1 cellular context compared by ENCODE assay signal in the genomic region with DNA sequence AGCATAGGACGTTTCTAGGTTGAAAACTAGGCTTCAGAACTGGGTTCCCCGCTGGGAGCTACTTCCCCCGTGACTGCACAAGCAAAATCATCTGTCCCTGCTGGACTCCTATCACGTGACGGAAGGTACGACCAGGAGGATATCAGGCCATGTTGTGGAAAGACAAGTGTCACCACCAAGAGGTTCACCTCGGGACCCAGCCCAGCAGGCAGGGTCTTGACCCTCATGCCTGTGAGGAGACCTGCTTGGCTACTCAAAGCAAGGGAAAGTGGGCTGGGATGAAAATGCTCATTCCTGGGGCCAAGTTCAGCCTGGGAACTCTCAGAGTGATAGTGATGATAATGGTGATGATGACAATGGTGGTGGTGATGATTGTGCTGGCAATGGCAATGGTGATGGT.
TF ChIP-seq lines count a peak whose summit lies in the region.

No MANE protein-coding gene starts in this region.

TF ChIP-seq in HepG2, 621 proteins besides CTCF, POLR2A, EP300 and RAD21:
- no peak for TF ChIP-seq ZNF17 (CRISPR knock-in tag; IDR thresholded peaks at IDR 0.05)
- peak; percentile 34; the same call in 1 of the 2 replicates for TF ChIP-seq RAD51 (IDR thresholded peaks at IDR 0.05; ENCODE audit: borderline replicate concordance)
- TF ChIP-seq ZNF12 (CRISPR knock-in tag; IDR thresholded peaks at IDR 0.05): no peak
